In the genomic region with DNA sequence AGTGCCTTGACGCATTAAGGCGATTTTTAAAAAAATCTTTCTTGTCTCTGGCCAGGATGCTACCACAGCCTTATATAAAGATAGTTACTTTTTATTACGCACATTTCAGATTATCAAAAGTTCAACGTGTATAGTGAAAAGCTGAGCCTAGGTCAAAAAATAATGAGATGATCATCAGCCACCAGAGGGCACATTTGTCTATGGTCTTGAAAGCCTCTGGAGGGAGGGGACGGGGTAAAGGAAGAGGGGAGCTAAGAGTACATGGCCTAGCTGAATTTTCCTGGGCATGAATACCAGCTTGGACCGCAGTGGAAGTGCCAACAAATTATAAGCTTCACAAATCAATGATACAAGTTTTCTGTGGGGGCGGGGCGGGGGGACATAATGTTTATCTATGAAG, we compare ENCODE assay signal across 10 cellular contexts.
DNase-seq lines count a peak whose midpoint lies in the region; ATAC-seq and TF ChIP-seq lines count a peak whose summit lies in the region.
"Had no signal": no experiment of that assay in that cellular context is flagged by ENCODE, and none has a peak within 500 bp of the region (broad histone marks: within the 10 kb centered on the region; RNA-seq: fewer than 3 reads in every experiment).

No MANE protein-coding gene starts in this region.

- DNase-seq in BE2C = no peak
- peak; percentile 89 for DNase-seq in NCI-H526 treated with DMSO at 0.1 percent for 48 hours (lab: John Stamatoyannopoulos, UW)
- DNase-seq in foreskin melanocyte = peak; percentile 28
- no peak for DNase-seq in AG08396 (ENCODE audit: low spot score)
- no peak for DNase-seq in T1000 (lab: John Stamatoyannopoulos, UW)
- DNase-seq in tibial artery = no peak
- DNase-seq: effector CD4-positive, alpha-beta T cell; mucosa of descending colon had no signal

- no peaks in the 10 kb centered on the region for H3K9me3 ChIP-seq in BE2C
- H3K9me3 ChIP-seq in tibial artery = no peaks in the 10 kb centered on the region
- H3K9me3 ChIP-seq: mucosa of descending colon had no signal

- TF ChIP-seq CTCF in BE2C (IDR thresholded peaks at IDR 0.05; ENCODE audit: low read depth, low read length) (peak; percentile 21; the same call in 1 of the 2 replicates), tibial artery (IDR thresholded peaks at IDR 0.05) (no peak)

- no peaks in the 10 kb centered on the region for H3K36me3 ChIP-seq in BE2C
- no peaks in the 10 kb centered on the region for H3K36me3 ChIP-seq in tibial artery

- H3K4me3 ChIP-seq in BE2C (ENCODE audit: low read depth, low read length) = no peak overlapping the region
- no peak overlapping the region for H3K4me3 ChIP-seq in tibial artery
- H3K4me3 ChIP-seq: mucosa of descending colon had no signal

- H3K27ac ChIP-seq in tibial artery = no peak overlapping the region

- intact Hi-C loops in tibial artery (cut with DNase I; ENCODE audit: low total_unique reads) = no loop called here

- ATAC-seq in GM18907 (IDR thresholded peaks at IDR 0.05; ENCODE audit: unreplicated experiment) (peak; percentile 55), GM21786 (IDR thresholded peaks at IDR 0.05; ENCODE audit: unreplicated experiment) (no peak)
- ATAC-seq: mucosa of descending colon had no signal

- H3K27me3 ChIP-seq in BE2C (no peaks in the 10 kb centered on the region), tibial artery (no peaks in the 10 kb centered on the region)

- H3K4me1 ChIP-seq in BE2C (no peaks in the 10 kb centered on the region), tibial artery (peaks cover 0 to 4% (median 0%) of the 10 kb centered on the region in 4 donors)

Comparison
In these comparisons a context has a peak if more than half of its experiments do, and no peak if none do; other contexts are left out.
1. DNase-seq: peak in NCI-H526 treated with DMSO at 0.1 percent for 48 hours (single experiment) and foreskin melanocyte (single experiment); none in BE2C (single experiment), AG08396 (single experiment), T1000 (single experiment) and tibial artery (0 of 2).